8 cellular contexts compared by ENCODE assay signal in genomic region chr17:80575057-80575875, GRCh38. TPM values are rescaled to one million over a fixed set of nuclear protein-coding genes. Genes with fewer than 3 reads are reported as not detected.
A peak's percentile ranks its signal among the peaks of the same experiment; 100 is the strongest.
DNase-seq lines count a peak whose midpoint lies in the region; ATAC-seq and TF ChIP-seq lines count a peak whose summit lies in the region.

No MANE protein-coding gene starts in this region.

- no peaks in the 10 kb centered on the region for H3K9me2 ChIP-seq in HCT116 (ENCODE audit: insufficient read depth)

- H2AFZ ChIP-seq in HCT116 (ENCODE audit: low read depth, low read length, poor library complexity, severe bottlenecking) = no peak overlapping the region

- H3K4me3 ChIP-seq in HCT116 (replicated peaks in 1 of 2; ENCODE audit: low read depth in 1 of 2, low read length in 2 of 2) (no peak overlapping the region), skeletal muscle cell (ENCODE audit: low read depth, low read length) (no peak overlapping the region)

- no peaks in the 10 kb centered on the region for H3K9me3 ChIP-seq in HCT116 (ENCODE audit: control insufficient read depth in 1 of 2, insufficient read depth in 1 of 2, low read depth in 1 of 2, low read length in 2 of 2)

- no peaks in the 10 kb centered on the region for H3K27me3 ChIP-seq in HCT116 (ENCODE audit: insufficient read depth, low read length)

- TF ChIP-seq RAD21 in HCT116 (IDR thresholded peaks at IDR 0.05; ENCODE audit: low read depth) = peak; percentile 99

- POLR2A ChIA-PET in HCT116 (lab: Charles Lee) = interaction anchor here (1.0 kb wide), 1 partner anchor 30 kb away, joined by 3 read pairs; the partner anchor contains the start of gene RPTOR

- CTCF ChIA-PET in HCT116 (lab: Charles Lee) = interaction anchor here (0.5 to 1.5 kb wide), 19 partner anchors 9 to 451 kb away, joined by 3 to 18 read pairs (median 3); no protein-coding TSS in a partner anchor

- peak overlapping the region; percentile 22; the same call in 1 of the 2 replicates for H3K4me2 ChIP-seq in HCT116 (ENCODE audit: low read length)

- peak; percentile 52 for DNase-seq in DMS 273 treated with DMSO at 0.1 percent for 48 hours (lab: John Stamatoyannopoulos, UW)
- peak; percentile 90 for DNase-seq in HCT116 (ENCODE audit: low read depth, low spot score)
- peak; percentile 85 for DNase-seq in NCI-H1694 (lab: John Stamatoyannopoulos, UW)
- peak; percentile 84 for DNase-seq in T1000 (lab: John Stamatoyannopoulos, UW)
- peak in 29 of 56 donors; percentile 1 to 70 (median 14) for DNase-seq in amygdala (lab: John Stamatoyannopoulos, UW)
- peak; percentile 90 for DNase-seq in hepatic stellate cell (ENCODE audit: low spot score)
- DNase-seq in skeletal muscle cell (ENCODE audit: low read depth) = peak; percentile 61

- H3K27ac ChIP-seq in HCT116 (ENCODE audit: low read depth, low read length) = no peak overlapping the region

- intact Hi-C loops in HCT116 (cut with micrococcal nuclease) = loop anchor here (1.0 to 10.0 kb wide), 6 partner anchors 101 to 410 kb away; no protein-coding TSS in a partner anchor

- H3K79me2 ChIP-seq in HCT116 (ENCODE audit: insufficient read depth, low read length) = peaks cover 89% of the 10 kb centered on the region

- RAD21 ChIA-PET in HCT116 (lab: Charles Lee; ENCODE audit: low non-redundant PET in 1 of 2, low total read pairs in 2 of 2, uncharacterized antibody in 2 of 2, unreplicated experiment in 2 of 2) = interaction anchor here in 1 of 2 experiments (0.6 kb wide), 1 partner anchor 47 kb away, joined by 3 read pairs; no protein-coding TSS in a partner anchor

- TF ChIP-seq POLR2A in HCT116 (IDR thresholded peaks at IDR 0.05; ENCODE audit: borderline replicate concordance, extremely low read depth, insufficient read depth, insufficient read length) = no peak

- H3K4me1 ChIP-seq in HCT116 (ENCODE audit: control insufficient read depth in 1 of 2, insufficient read depth in 2 of 2, low read length in 2 of 2) = peaks cover 0 to 5% of the 10 kb centered on the region in 2 experiments; a peak in 2 of 4 replicates

- peak; percentile 100 for ATAC-seq in HCT116
- ATAC-seq in HG03342 (IDR thresholded peaks at IDR 0.05; ENCODE audit: unreplicated experiment) = no peak

- peak; percentile 100 for TF ChIP-seq CTCF in HCT116 (IDR thresholded peaks at IDR 0.05 in 2 of 3, conservative IDR thresholded peaks at IDR 0.05 in 1 of 3; ENCODE audit: borderline replicate concordance in 1 of 3, insufficient read depth in 1 of 3, low read depth in 2 of 3, low read length in 2 of 3)

- H3K36me3 ChIP-seq in HCT116 (ENCODE audit: control insufficient read depth in 1 of 2, insufficient read depth in 2 of 2, low read length in 2 of 2) = no peaks in the 10 kb centered on the region

- BruUV-seq in HCT116 (replicated peaks; lab: Mats Ljungman, UMichigan) = no TSS peak

- H4K20me1 ChIP-seq in HCT116 (ENCODE audit: insufficient read depth) = peaks cover 16% of the 10 kb centered on the region; the same call in 1 of the 2 replicates

- H3K9ac ChIP-seq in HCT116 (ENCODE audit: low read length) = 0 out of 2 replicates have a peak overlapping the region, but pooled peaks have one; percentile 10

TF ChIP-seq in HCT116, 20 proteins besides CTCF, POLR2A, EP300 and RAD21:
- TF ChIP-seq MAX (IDR thresholded peaks at IDR 0.05) (peak; percentile 97), POLR2AphosphoS5 (IDR thresholded peaks at IDR 0.05; ENCODE audit: low read depth, low read length) (peak; percentile 42; the same call in 1 of the 2 replicates), ZNF274 (IDR thresholded peaks at IDR 0.05; ENCODE audit: low read depth, low read length) (no peak), EGR1 (IDR thresholded peaks at IDR 0.05; ENCODE audit: low read depth) (no peak), ATF3 (IDR thresholded peaks at IDR 0.05) (no peak; the same call in 1 of the 2 replicates), ZFX (IDR thresholded peaks at IDR 0.05) (no peak), CEBPB (IDR thresholded peaks at IDR 0.05; ENCODE audit: low read depth) (no peak), SRF (IDR thresholded peaks at IDR 0.05; ENCODE audit: low read depth) (peak; percentile 67; the same call in 1 of the 2 replicates), SP1 (IDR thresholded peaks at IDR 0.05; ENCODE audit: low read depth) (0 out of 2 replicates have a peak, but pooled peaks have one; percentile 28), CBX3 (IDR thresholded peaks at IDR 0.05; ENCODE audit: low read depth) (peak; percentile 98), ELF1 (IDR thresholded peaks at IDR 0.05; ENCODE audit: borderline replicate concordance, low read depth) (no peak), YY1 (IDR thresholded peaks at IDR 0.05; ENCODE audit: extremely low read depth, insufficient replicate concordance, low read depth, low read length) (peak; percentile 74), TCF7L2 (IDR thresholded peaks at IDR 0.05; ENCODE audit: borderline replicate concordance, extremely low read depth, insufficient read depth, insufficient read length) (no peak), JUND (IDR thresholded peaks at IDR 0.05) (no peak), ZBTB33 (IDR thresholded peaks at IDR 0.05; ENCODE audit: extremely low read depth, insufficient replicate concordance, low read length) (peak; percentile 60), EZH2 (IDR thresholded peaks at IDR 0.05) (no peak)
TF ChIP-seq in HCT116: peak in this region for 7.

RNA-seq across cellular contexts. Expression of gene RPTOR, which starts 30.6 kb away (rescaled TPM):
- 69.5 TPM for total RNA-seq in HCT116 (2021; ENCODE audit: unreplicated experiment)
- polyA plus RNA-seq in HCT116 (2012) = 30.5 and 37.6 TPM in 2 replicates

Comparison
In these comparisons a context has a peak if more than half of its experiments do, and no peak if none do; other contexts are left out.
1. DNase-seq: peak in every context shown above with its lines; median percentile 90 in HCT116; 90 in hepatic stellate cell; 85 in NCI-H1694; 84 in T1000; 61 in skeletal muscle cell; 52 in DMS 273 treated with DMSO at 0.1 percent for 48 hours; 14 in amygdala.